Comparison of ENCODE assay signal across 7 cellular contexts in genomic region chr20:41697861-41698559, GRCh38.
A peak's percentile ranks its signal among the peaks of the same experiment; 100 is the strongest.
DNase-seq lines count a peak whose midpoint lies in the region; ATAC-seq and TF ChIP-seq lines count a peak whose summit lies in the region.

No MANE protein-coding gene starts in this region.

- H3K27me3 ChIP-seq in DND-41 (ENCODE audit: insufficient read depth, low read length, poor library complexity) (no peaks in the 10 kb centered on the region), OCI-LY3 (ENCODE audit: low read depth, low read length) (peaks cover 15% of the 10 kb centered on the region; the same call in 1 of the 2 replicates), neural cell (ENCODE audit: insufficient read depth, low read depth, low read length) (no peaks in the 10 kb centered on the region)

- H3K27ac ChIP-seq in DND-41 (ENCODE audit: low read length) (no peak overlapping the region), OCI-LY3 (ENCODE audit: low read length) (no peak overlapping the region), coronary artery (no peak overlapping the region), neural cell (ENCODE audit: low read length) (no peak overlapping the region)

- H2AFZ ChIP-seq in DND-41 (ENCODE audit: low read depth, low read length): no peak overlapping the region
- no peak overlapping the region for H2AFZ ChIP-seq in OCI-LY3 (ENCODE audit: low read depth, low read length)
- H2AFZ ChIP-seq in neural cell (ENCODE audit: low read depth, low read length): no peak overlapping the region

- no peaks in the 10 kb centered on the region for H3K79me2 ChIP-seq in DND-41 (ENCODE audit: insufficient read depth, low read length)
- H3K79me2 ChIP-seq in OCI-LY3 (ENCODE audit: low read length): no peaks in the 10 kb centered on the region
- H3K79me2 ChIP-seq in neural cell (replicated peaks; ENCODE audit: insufficient read depth, low read length): no peaks in the 10 kb centered on the region

- H3K9me3 ChIP-seq in DND-41 (ENCODE audit: insufficient read depth, low read length, severe bottlenecking) (no peaks in the 10 kb centered on the region), OCI-LY3 (ENCODE audit: insufficient read depth, low read length) (no peaks in the 10 kb centered on the region), neural cell (ENCODE audit: low read length) (no peaks in the 10 kb centered on the region)

- H3K4me3 ChIP-seq in DND-41 (ENCODE audit: low read depth in 1 of 2, low read length in 2 of 2): no peak overlapping the region
- H3K4me3 ChIP-seq in OCI-LY3 (ENCODE audit: low read length): no peak overlapping the region
- no peak overlapping the region for H3K4me3 ChIP-seq in coronary artery
- H3K4me3 ChIP-seq in neural cell (ENCODE audit: low read length): no peak overlapping the region

- H3F3A ChIP-seq in neural cell (ENCODE audit: insufficient read depth, low read length, poor library complexity, severe bottlenecking): no peaks in the 10 kb centered on the region

- ATAC-seq in DND-41 (ENCODE audit: insufficient read depth, low read depth) (no peak), GM19351 (IDR thresholded peaks at IDR 0.05; ENCODE audit: unreplicated experiment) (no peak)

- no peak for TF ChIP-seq EP300 in neural cell (conservative IDR thresholded peaks at IDR 0.05; ENCODE audit: poor library complexity, severe bottlenecking)

- no peaks in the 10 kb centered on the region for H3K9me2 ChIP-seq in neural cell (ENCODE audit: insufficient read depth, low read length)

- peak; percentile 76 for TF ChIP-seq RAD21 in neural cell (conservative IDR thresholded peaks at IDR 0.05)

- H4K20me1 ChIP-seq in DND-41 (ENCODE audit: insufficient read depth, low read length): no peaks in the 10 kb centered on the region
- no peaks in the 10 kb centered on the region for H4K20me1 ChIP-seq in OCI-LY3 (ENCODE audit: insufficient read depth, low read length)
- H4K20me1 ChIP-seq in neural cell (ENCODE audit: insufficient read depth): no peaks in the 10 kb centered on the region

- H3K9ac ChIP-seq in DND-41 (ENCODE audit: low read depth, low read length) (no peak overlapping the region), OCI-LY3 (ENCODE audit: low read length) (no peak overlapping the region), neural cell (ENCODE audit: low read length) (no peak overlapping the region)

- H3K4me1 ChIP-seq in DND-41 (ENCODE audit: insufficient read depth, low read length) (peaks cover 14% of the 10 kb centered on the region), OCI-LY3 (ENCODE audit: low read length) (peaks cover 5% of the 10 kb centered on the region)

- TF ChIP-seq CTCF in DND-41 (IDR thresholded peaks at IDR 0.05; ENCODE audit: borderline replicate concordance, extremely low read depth, low read length, poor library complexity, severe bottlenecking): peak; percentile 89
- TF ChIP-seq CTCF in OCI-LY3 (IDR thresholded peaks at IDR 0.05; ENCODE audit: low read depth, low read length): peak; percentile 99
- peak; percentile 46 for TF ChIP-seq CTCF in coronary artery (IDR thresholded peaks at IDR 0.05)
- peak; percentile 78 for TF ChIP-seq CTCF in neural cell (IDR thresholded peaks at IDR 0.05; ENCODE audit: poor library complexity, severe bottlenecking)

- H3K36me3 ChIP-seq in DND-41 (ENCODE audit: insufficient read depth, low read length): no peaks in the 10 kb centered on the region
- H3K36me3 ChIP-seq in OCI-LY3 (replicated peaks; ENCODE audit: low read depth, low read length): no peaks in the 10 kb centered on the region
- no peaks in the 10 kb centered on the region for H3K36me3 ChIP-seq in neural cell (ENCODE audit: insufficient read depth, low read length)

- DNase-seq in DND-41 (peak; percentile 37), HuH-7 (ENCODE audit: low spot score) (peak; percentile 39), coronary artery (ENCODE audit: low spot score) (no peak), HK-2 (ENCODE audit: unreplicated experiment) (no peak)

- H3K4me2 ChIP-seq in DND-41 (ENCODE audit: insufficient read depth, low read length): no peak overlapping the region
- no peak overlapping the region for H3K4me2 ChIP-seq in OCI-LY3 (ENCODE audit: low read length)
- no peak overlapping the region for H3K4me2 ChIP-seq in neural cell (ENCODE audit: low read length)

TF ChIP-seq in neural cell, 6 proteins besides CTCF, POLR2A, EP300 and RAD21:
- no peak for TF ChIP-seq TAF1 (IDR thresholded peaks at IDR 0.05; ENCODE audit: low read depth)
- peak; percentile 79 for TF ChIP-seq SMC3 (conservative IDR thresholded peaks at IDR 0.05; ENCODE audit: poor library complexity)

Comparison
In these comparisons a context has a peak if more than half of its experiments do, and no peak if none do; other contexts are left out.
1. DNase-seq: peak in DND-41 (single experiment) and HuH-7 (single experiment); none in coronary artery (single experiment) and HK-2 (single experiment).
2. CTCF ChIP-seq: peak in every context shown above with its lines; median percentile 99 in OCI-LY3; 89 in DND-41; 78 in neural cell; 46 in coronary artery.